Comparison of ENCODE assay signal across 13 cellular contexts in genomic region chr22:42655693-42656092, GRCh38.
DNase-seq lines count a peak whose midpoint lies in the region; ATAC-seq and FAIRE-seq lines count a peak whose summit lies in the region.
"Had no signal": no experiment of that assay in that cellular context is flagged by ENCODE, and none has a peak within 500 bp of the region (broad histone marks: within the 10 kb centered on the region; RNA-seq: fewer than 3 reads in every experiment).

No MANE protein-coding gene starts in this region.

- DNase-seq in SHP77 (lab: John Stamatoyannopoulos, UW) (peak; percentile 28 to 34), SHP77 treated with DMSO at 0.1 percent for 48 hours (lab: John Stamatoyannopoulos, UW) (no peak), NCI-H1105 (lab: John Stamatoyannopoulos, UW) (peak; percentile 51), RPMI8226 (peak; percentile 65), urothelium cell line (ENCODE audit: low spot score) (no peak), GM03348 (ENCODE audit: low spot score) (no peak), NOMO-1 treated with DMSO at 0.1 percent for 48 hours (lab: John Stamatoyannopoulos, UW; ENCODE audit: unreplicated experiment) (no peak)
- DNase-seq: activated T-cell treated with anti-CD3 and anti-CD28 coated beads, Interleukin-2, amount 50 U/mL, for 4 hours; caudate nucleus; GM23248; mesenchymal stem cell had no signal

- ATAC-seq in HG02763 (IDR thresholded peaks at IDR 0.05; ENCODE audit: unreplicated experiment): no peak
- ATAC-seq: activated T-cell treated with anti-CD3 and anti-CD28 coated beads, Interleukin-2, amount 50 U/mL, for 4 hours; gastroesophageal sphincter had no signal

- peak; percentile 23 for FAIRE-seq in urothelium cell line (lab: Jason Lieb, UNC)

Comparison
In these comparisons a context has a peak if more than half of its experiments do, and no peak if none do; other contexts are left out.
1. DNase-seq: peak in SHP77 (2 of 2), NCI-H1105 (single experiment) and RPMI8226 (single experiment); none in SHP77 treated with DMSO at 0.1 percent for 48 hours (single experiment), urothelium cell line (single experiment), GM03348 (single experiment) and NOMO-1 treated with DMSO at 0.1 percent for 48 hours (single experiment).